In genomic region chr19:3613765-3614661, GRCh38 we compare ENCODE assay signal across 17 cellular contexts. TPM values are rescaled to one million over a fixed set of nuclear protein-coding genes. Genes with fewer than 3 reads are reported as not detected.
DNase-seq lines count a peak whose midpoint lies in the region; TF ChIP-seq lines count a peak whose summit lies in the region.
"Had no signal": no experiment of that assay in that cellular context is flagged by ENCODE, and none has a peak within 500 bp of the region (broad histone marks: within the 10 kb centered on the region; RNA-seq: fewer than 3 reads in every experiment).

No MANE protein-coding gene starts in this region.

- 81 to 94% methylated on average over 14 to 17 of the region's 41 CpGs for WGBS in esophagus squamous epithelium, 2 donors
- 83 to 92% (median 87%) methylated on average over 26 to 41 of the region's 41 CpGs for WGBS in stomach, 5 donors

- H3K36me3 Mint-ChIP-seq in activated CD4-positive, alpha-beta T cell treated with anti-CD3 and anti-CD28 coated beads, Interleukin-2, amount 10 ng/mL, durations not matched to agents 24 days and 14 days (ENCODE audit: low read depth): peaks cover 13% of the 10 kb centered on the region

- H3K27ac Mint-ChIP-seq in activated CD4-positive, alpha-beta T cell treated with anti-CD3 and anti-CD28 coated beads, Interleukin-2, amount 10 ng/mL, durations not matched to agents 24 days and 14 days: peak overlapping the region; percentile 34
- H3K27ac Mint-ChIP-seq: HFFc6, IgD-negative memory B cell had no signal

- H3K27me3 Mint-ChIP-seq in activated CD4-positive, alpha-beta T cell treated with anti-CD3 and anti-CD28 coated beads, Interleukin-2, amount 10 ng/mL, durations not matched to agents 24 days and 14 days: no peaks in the 10 kb centered on the region
- H3K27me3 Mint-ChIP-seq: IgD-negative memory B cell had no signal

- intact Hi-C loops in activated CD4-positive, alpha-beta T cell treated with anti-CD3 and anti-CD28 coated beads, Interleukin-2, amount 10 ng/mL, durations not matched to agents 24 days and 14 days (cut with micrococcal nuclease): no loop called here
- intact Hi-C loops in esophagus squamous epithelium (cut with DNase I) (no loop called here), stomach (cut with DNase I; ENCODE audit: low total_unique reads) (loop anchor here (10.0 kb wide), 1 partner anchor 69 kb away; no protein-coding TSS in a partner anchor), breast epithelium (cut with DNase I; ENCODE audit: low total_unique reads) (no loop called here)

- H3K4me3 ChIP-seq in esophagus squamous epithelium (no peak overlapping the region), stomach (no peak overlapping the region), breast epithelium (no peak overlapping the region)
- H3K4me3 ChIP-seq: A549 had no signal

- H3K9me3 ChIP-seq in esophagus squamous epithelium (no peaks in the 10 kb centered on the region), stomach (no peaks in the 10 kb centered on the region), breast epithelium (no peaks in the 10 kb centered on the region)
- H3K9me3 ChIP-seq: A549 had no signal

- no peak for DNase-seq in activated CD4-positive, alpha-beta T cell treated with anti-CD3 and anti-CD28 coated beads, Interleukin-2, amount 10 ng/mL, durations not matched to agents 24 days and 14 days
- no peak for DNase-seq in activated CD4-positive, alpha-beta T cell treated with anti-CD3 and anti-CD28 coated beads for 48 hours
- DNase-seq in NCI-H345 treated with DMSO at 0.1 percent for 48 hours (lab: John Stamatoyannopoulos, UW; ENCODE audit: unreplicated experiment): peak; percentile 28
- DNase-seq in esophagus squamous epithelium (lab: John Stamatoyannopoulos, UW): no peak
- no peak for DNase-seq in stomach
- DNase-seq in kidney tubule cell (ENCODE audit: low spot score): no peak
- no peak for DNase-seq in breast epithelium (ENCODE audit: low spot score in 2 of 2)
- DNase-seq: C1 segment of cervical spinal cord, DND-41, HFFc6, NCI-H1105 treated with DMSO at 0.1 percent for 48 hours, NCI-H187 treated with DMSO at 0.1 percent for 48 hours, NCI-H510A treated with DMSO at 0.1 percent for 48 hours, SHP77 had no signal

- no peak for TF ChIP-seq EP300 in stomach (IDR thresholded peaks at IDR 0.05)

- peaks cover 5% of the 10 kb centered on the region for H3K4me1 Mint-ChIP-seq in activated CD4-positive, alpha-beta T cell treated with anti-CD3 and anti-CD28 coated beads, Interleukin-2, amount 10 ng/mL, durations not matched to agents 24 days and 14 days

- H3K9me3 Mint-ChIP-seq in activated CD4-positive, alpha-beta T cell treated with anti-CD3 and anti-CD28 coated beads, Interleukin-2, amount 10 ng/mL, durations not matched to agents 24 days and 14 days: no peaks in the 10 kb centered on the region
- H3K9me3 Mint-ChIP-seq: HFFc6, IgD-negative memory B cell had no signal

- H3K36me3 ChIP-seq in esophagus squamous epithelium (peaks cover 8 to 89% (median 16%) of the 10 kb centered on the region in 3 donors), stomach (peaks cover 26 to 80% (median 70%) of the 10 kb centered on the region in 4 donors), breast epithelium (peaks cover 9% of the 10 kb centered on the region)

- TF ChIP-seq CTCF in esophagus squamous epithelium (IDR thresholded peaks at IDR 0.05): no peak
- no peak for TF ChIP-seq CTCF in stomach (IDR thresholded peaks at IDR 0.05)
- no peak for TF ChIP-seq CTCF in breast epithelium (IDR thresholded peaks at IDR 0.05)

- TF ChIP-seq POLR2A in esophagus squamous epithelium (IDR thresholded peaks at IDR 0.05): no peak
- no peak for TF ChIP-seq POLR2A in stomach (IDR thresholded peaks at IDR 0.05)
- no peak for TF ChIP-seq POLR2A in breast epithelium (IDR thresholded peaks at IDR 0.05)

- no peak overlapping the region for H3K4me3 Mint-ChIP-seq in activated CD4-positive, alpha-beta T cell treated with anti-CD3 and anti-CD28 coated beads, Interleukin-2, amount 10 ng/mL, durations not matched to agents 24 days and 14 days
- H3K4me3 Mint-ChIP-seq: HFFc6, IgD-negative memory B cell had no signal

- H3K4me1 ChIP-seq in esophagus squamous epithelium (peaks cover 4 to 55% (median 8%) of the 10 kb centered on the region in 3 donors), stomach (peaks cover 3 to 37% (median 28%) of the 10 kb centered on the region in 4 donors), breast epithelium (no peaks in the 10 kb centered on the region)
- H3K4me1 ChIP-seq: A549 had no signal

- H3K27ac ChIP-seq in esophagus squamous epithelium (peak overlapping the region; percentile 38 to 78 (median 56)), stomach (peak overlapping the region in 3 of 5 donors; percentile 20 to 50 (median 49)), breast epithelium (no peak overlapping the region)
- H3K27ac ChIP-seq: A549 had no signal

- H3K27me3 ChIP-seq in esophagus squamous epithelium: no peaks in the 10 kb centered on the region
- no peaks in the 10 kb centered on the region for H3K27me3 ChIP-seq in stomach
- no peaks in the 10 kb centered on the region for H3K27me3 ChIP-seq in breast epithelium

RNA-seq across cellular contexts. Expression of gene TBXA2R, which starts 7.3 kb away (rescaled TPM):
- total RNA-seq in activated CD4-positive, alpha-beta T cell treated with anti-CD3 and anti-CD28 coated beads, Interleukin-2, amount 10 ng/mL, durations not matched to agents 24 days and 14 days: 0.42 and 0.50 TPM in 2 replicates
- 1 to 10 TPM in 1 of 4 donors, under 1 TPM in 3; 0.23 to 1.3 (median 0.45) TPM for total RNA-seq in esophagus squamous epithelium
- 1 to 10 TPM in 1 of 5 donors, under 1 TPM in 1, not detected in 3; 0.37 to 1.0 TPM for total RNA-seq in stomach
- 1 to 10 TPM in 2 of 3 donors, under 1 TPM in 1; 0.50 to 2.6 (median 1.2) TPM for polyA plus RNA-seq in stomach
- total RNA-seq in breast epithelium: under 1 TPM; 0.32 to 0.44 (median 0.33) TPM
- total RNA-seq: H4 had no signal

RNA-seq across cellular contexts. Expression of gene CACTIN, which starts 12.6 kb away (rescaled TPM):
- 37.4 and 39.6 TPM in 2 replicates for total RNA-seq in activated CD4-positive, alpha-beta T cell treated with anti-CD3 and anti-CD28 coated beads, Interleukin-2, amount 10 ng/mL, durations not matched to agents 24 days and 14 days
- total RNA-seq in esophagus squamous epithelium: 10 to 100 TPM; 15.9 to 26.7 (median 21.3) TPM
- total RNA-seq in stomach: 100 to 1,000 TPM in 1 of 5 donors, 10 to 100 TPM in 3, 1 to 10 TPM in 1; 9.8 to 180 (median 19.4) TPM
- polyA plus RNA-seq in stomach: 10 to 100 TPM; 10.2 to 13.9 (median 12.4) TPM
- 10 to 100 TPM; 21.8 to 30.5 (median 27.5) TPM for total RNA-seq in breast epithelium

RNA-seq across cellular contexts. Expression of gene GIPC3, which starts 28.7 kb away (rescaled TPM):
- 0.36 and 0.37 TPM in 2 replicates for total RNA-seq in activated CD4-positive, alpha-beta T cell treated with anti-CD3 and anti-CD28 coated beads, Interleukin-2, amount 10 ng/mL, durations not matched to agents 24 days and 14 days
- under 1 TPM; 0.18 to 0.76 (median 0.22) TPM for total RNA-seq in esophagus squamous epithelium
- 1 to 10 TPM in 1 of 5 donors, not detected in 4; 2.9 TPM for total RNA-seq in stomach
- 1 to 10 TPM in 2 of 3 donors, under 1 TPM in 1; 0.75 to 2.0 (median 1.1) TPM for polyA plus RNA-seq in stomach
- under 1 TPM; 0.29 to 0.66 (median 0.64) TPM for total RNA-seq in breast epithelium
- total RNA-seq: H4 had no signal
- polyA plus RNA-seq: IgD-negative memory B cell had no signal

RNA-seq across cellular contexts. Expression of gene HMG20B, which starts 41.3 kb away (rescaled TPM):
- 53.7 and 59.3 TPM in 2 replicates for total RNA-seq in activated CD4-positive, alpha-beta T cell treated with anti-CD3 and anti-CD28 coated beads, Interleukin-2, amount 10 ng/mL, durations not matched to agents 24 days and 14 days
- total RNA-seq in esophagus squamous epithelium: 10 to 100 TPM; 56.1 to 77.6 (median 76.9) TPM
- total RNA-seq in stomach: 100 to 1,000 TPM in 3 of 5 donors, 10 to 100 TPM in 2; 39.8 to 638 (median 160) TPM
- polyA plus RNA-seq in stomach: 100 to 1,000 TPM in 1 of 3 donors, 10 to 100 TPM in 2; 79.5 to 103 (median 80.6) TPM
- total RNA-seq in breast epithelium: 100 to 1,000 TPM; 120 to 142 (median 127) TPM

RNA-seq across cellular contexts. Expression of gene MFSD12, which starts 56.6 kb away (rescaled TPM):
- total RNA-seq in activated CD4-positive, alpha-beta T cell treated with anti-CD3 and anti-CD28 coated beads, Interleukin-2, amount 10 ng/mL, durations not matched to agents 24 days and 14 days: 119 and 124 TPM in 2 replicates
- total RNA-seq in esophagus squamous epithelium (10 to 100 TPM; 22.5 to 50.4 (median 37.3) TPM), stomach (10 to 100 TPM in 4 of 5 donors, under 1 TPM in 1; 0.58 to 96.4 (median 62.5) TPM), breast epithelium (10 to 100 TPM; 44.5 to 50.9 (median 44.9) TPM)
- polyA plus RNA-seq in stomach: 10 to 100 TPM in 2 of 3 donors, 1 to 10 TPM in 1; 8.2 to 35.6 (median 34.1) TPM

Comparison
In these comparisons a context has a peak if more than half of its experiments do, and no peak if none do; other contexts are left out.
1. H3K27ac ChIP-seq: peak in esophagus squamous epithelium (4 of 4) and stomach (3 of 5); none in breast epithelium (0 of 2).